1 cellular context compared by ENCODE assay signal in the genomic region with DNA sequence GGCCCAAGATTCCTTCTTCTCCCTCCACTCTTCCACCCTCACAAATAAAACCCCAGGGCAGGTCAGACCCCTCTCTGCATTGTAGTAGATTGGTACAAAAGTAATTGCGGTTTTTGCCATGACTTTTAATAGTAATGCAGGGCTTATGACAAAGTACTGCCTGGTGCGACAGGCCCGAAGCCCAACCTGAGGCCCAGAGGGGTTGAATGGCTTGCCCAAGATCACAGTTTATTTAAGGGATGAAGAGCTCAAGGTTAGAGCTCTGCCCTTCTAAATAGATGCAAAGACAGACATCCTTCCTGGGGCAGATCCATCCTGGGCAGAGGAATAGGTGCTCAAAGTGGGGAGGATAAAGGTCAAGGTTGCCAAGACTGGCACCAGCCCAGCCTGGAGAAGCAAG.
TF ChIP-seq lines count a peak whose summit lies in the region.

No MANE protein-coding gene starts in this region.

TF ChIP-seq in IMR-90, 13 proteins besides CTCF, POLR2A, EP300 and RAD21:
- no peak for TF ChIP-seq CHD1 (IDR thresholded peaks at IDR 0.05; ENCODE audit: low read depth, low read length)
- no peak for TF ChIP-seq MAZ (IDR thresholded peaks at IDR 0.05; ENCODE audit: borderline replicate concordance, low read depth, low read length)
